ENCODE assay signal across 8 cellular contexts in the genomic region with DNA sequence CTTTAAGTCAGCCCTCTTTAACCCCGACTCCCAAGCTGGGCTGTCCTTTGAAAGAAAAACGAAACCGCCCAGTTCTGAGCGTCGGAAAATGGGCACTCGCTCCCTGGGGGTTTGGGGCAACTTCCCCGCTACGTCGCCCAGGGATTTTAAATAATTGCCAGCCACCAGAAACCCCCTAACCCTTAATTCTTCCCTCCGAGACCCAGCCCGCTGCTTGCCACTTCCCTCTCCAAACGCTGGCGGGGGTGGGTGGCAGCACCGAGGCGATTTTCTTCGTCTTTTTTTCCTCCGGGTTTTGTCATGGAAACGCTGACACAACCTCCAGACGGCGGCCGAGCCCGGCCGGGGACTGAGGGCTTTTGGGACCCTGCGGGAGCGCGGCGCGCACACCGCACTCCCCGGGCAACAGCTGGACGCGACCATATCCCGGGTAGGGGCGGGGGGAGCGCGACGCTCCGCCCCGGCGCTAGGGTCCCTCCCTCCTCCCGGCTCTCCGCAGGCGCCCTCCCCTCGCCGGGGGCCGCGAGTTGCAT. TPM values are rescaled to one million over a fixed set of nuclear protein-coding genes. Genes with fewer than 3 reads are reported as not detected.
DNase-seq lines count a peak whose midpoint lies in the region; ATAC-seq lines count a peak whose summit lies in the region.

TSS of gene CHST11 (plus strand) at position 532 of the 533 bp plus-strand sequence.

- H3K27ac Mint-ChIP-seq in effector memory CD8-positive, alpha-beta T cell: peak within 1 kb of the TSS; percentile 91 to 97

- DNase-seq in C1 segment of cervical spinal cord (lab: John Stamatoyannopoulos, UW) (peak in 12 of 14 donors; percentile 26 to 83 (median 55)), NOMO-1 (lab: John Stamatoyannopoulos, UW; ENCODE audit: unreplicated experiment in 2 of 2) (peak; percentile 89 to 96), medulla oblongata (ENCODE audit: extremely low spot score) (peak; percentile 86)
- peak; percentile 57 to 67 (median 60) for DNase-seq in effector memory CD8-positive, alpha-beta T cell
- DNase-seq in stimulated activated CD4-positive, alpha-beta T cell treated with anti-CD3 and anti-CD28 coated beads, TNF-alpha, amount 100 ng/mL, for 4 hours (ENCODE audit: low read depth in 3 of 3): peak; percentile 56 to 65 (median 60)

- H3K27me3 Mint-ChIP-seq in effector memory CD8-positive, alpha-beta T cell: no peaks in the 10 kb centered on the region

- no peaks in the 10 kb centered on the region for H3K9me3 Mint-ChIP-seq in effector memory CD8-positive, alpha-beta T cell

- peaks cover 32% of the 10 kb centered on the region for H3K36me3 Mint-ChIP-seq in effector memory CD8-positive, alpha-beta T cell (ENCODE audit: insufficient read depth)

- H3K4me1 Mint-ChIP-seq in effector memory CD8-positive, alpha-beta T cell (ENCODE audit: low read depth in 2 of 2): peaks cover 27 to 28% of the 10 kb centered on the region in 2 donors

- CTCF ChIA-PET in activated CD8-positive, alpha-beta memory T cell treated with anti-CD3 and anti-CD28 coated beads for 36 hours (lab: Charles Lee): interaction anchor here (0.8 to 2.2 kb wide), 5 partner anchors 26 to 127 kb away, joined by 3 to 7 read pairs (median 3); no protein-coding TSS in a partner anchor

- ATAC-seq in GM19395 (IDR thresholded peaks at IDR 0.05; ENCODE audit: unreplicated experiment) (peak; percentile 72), HG03558 (IDR thresholded peaks at IDR 0.05; ENCODE audit: extremely low read depth, unreplicated experiment) (peak; percentile 46)
- peak; percentile 67 for ATAC-seq in effector memory CD8-positive, alpha-beta T cell (replicated peaks)

- POLR2A ChIA-PET in activated CD8-positive, alpha-beta memory T cell treated with anti-CD3 and anti-CD28 coated beads for 36 hours (lab: Charles Lee): interaction anchor here (0.6 to 2.3 kb wide), 5 partner anchors 38 to 307 kb away, joined by 3 to 11 read pairs (median 6); no protein-coding TSS in a partner anchor

- peak within 1 kb of the TSS; percentile 93 to 100 for H3K4me3 Mint-ChIP-seq in effector memory CD8-positive, alpha-beta T cell

RNA-seq across cellular contexts. Expression of gene CHST11, which starts in this region (rescaled TPM):
- total RNA-seq in activated CD8-positive, alpha-beta memory T cell treated with anti-CD3 and anti-CD28 coated beads for 36 hours: 10 to 100 TPM; 43.5 to 47.0 TPM

Comparison
In these comparisons a context has a peak if more than half of its experiments do, and no peak if none do; other contexts are left out.
1. Peak in every context shown above with its lines: DNase-seq and ATAC-seq.